In the genomic region with DNA sequence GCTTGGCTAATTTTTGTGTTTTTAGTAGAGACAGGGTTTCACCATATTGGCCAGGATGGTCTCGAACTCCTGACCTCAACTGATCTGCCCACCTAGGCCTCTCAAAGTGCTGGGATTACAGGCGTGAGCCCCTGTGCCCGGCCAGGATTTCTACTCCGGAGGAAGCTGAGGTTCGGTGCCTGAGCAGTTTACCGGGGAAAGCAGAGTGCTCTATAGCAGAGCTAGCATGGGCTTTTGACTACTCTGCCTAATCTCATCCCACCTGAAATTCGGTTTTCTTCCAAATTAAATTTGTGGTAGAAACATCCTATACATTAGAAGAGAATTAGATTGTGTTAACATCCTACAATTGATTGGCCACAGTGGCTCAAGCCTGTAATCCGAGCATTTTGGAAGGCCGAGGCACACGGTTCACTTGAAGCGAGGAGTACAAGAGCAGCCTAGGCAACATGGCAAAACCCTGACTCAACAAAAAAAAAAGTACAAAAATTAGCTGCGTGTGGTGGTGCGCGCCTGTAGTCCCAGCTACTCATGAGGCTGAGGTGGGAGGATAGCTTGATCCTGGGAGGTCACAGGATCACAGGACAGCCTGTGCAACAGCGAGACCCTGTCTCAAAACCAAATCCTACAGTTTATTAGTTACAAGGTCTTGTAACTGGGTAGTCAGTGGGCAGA, we compare ENCODE assay signal across 8 cellular contexts. TPM values are rescaled to one million over a fixed set of nuclear protein-coding genes. Genes with fewer than 3 reads are reported as not detected.
A peak's percentile ranks its signal among the peaks of the same experiment; 100 is the strongest.
DNase-seq lines count a peak whose midpoint lies in the region; ATAC-seq and TF ChIP-seq lines count a peak whose summit lies in the region.

No MANE protein-coding gene starts in this region.

- H3K27ac Mint-ChIP-seq in H9, result peak overlapping the region; percentile 99 to 100 (median 100)
- H3K27ac Mint-ChIP-seq in activated CD4-positive, alpha-beta memory T cell treated with anti-CD3 and anti-CD28 coated beads for 36 hours, result peak overlapping the region; percentile 97

- no peak overlapping the region for H3K14ac ChIP-seq in H9 (ENCODE audit: insufficient read depth, low read length)

- H3K36me3 ChIP-seq in skeletal muscle tissue (ENCODE audit: control insufficient read depth in 3 of 3, insufficient read depth in 3 of 3, low read length in 3 of 3), result peaks cover 35 to 40% (median 37%) of the 10 kb centered on the region in 3 donors

- TF ChIP-seq CTCF in H9 (conservative IDR thresholded peaks at IDR 0.05), result no peak
- TF ChIP-seq CTCF in foreskin keratinocyte (conservative IDR thresholded peaks at IDR 0.05), result no peak

- H3K4me1 ChIP-seq in H9 (ENCODE audit: insufficient read depth, low read length) (no peaks in the 10 kb centered on the region), foreskin keratinocyte (no peaks in the 10 kb centered on the region), skeletal muscle tissue (ENCODE audit: control insufficient read depth in 3 of 3, insufficient read depth in 3 of 3, low read length in 3 of 3) (peaks cover 23 to 32% (median 24%) of the 10 kb centered on the region in 3 donors)

- peaks cover 13 to 20% of the 10 kb centered on the region in 2 experiments for H3K4me1 Mint-ChIP-seq in H9
- H3K4me1 Mint-ChIP-seq in activated CD4-positive, alpha-beta memory T cell treated with anti-CD3 and anti-CD28 coated beads for 36 hours (ENCODE audit: low read depth), result peaks cover 30% of the 10 kb centered on the region

- no peak overlapping the region for H3K4ac ChIP-seq in H9 (ENCODE audit: low read depth, low read length)

- DNase-seq in H9, result peak; percentile 16
- DNase-seq in activated CD4-positive, alpha-beta memory T cell treated with anti-CD3 and anti-CD28 coated beads for 36 hours, result no peak
- no peak for DNase-seq in foreskin keratinocyte
- no peak for DNase-seq in RKO (ENCODE audit: low spot score)
- DNase-seq in T1000 (lab: John Stamatoyannopoulos, UW), result no peak

- H3K79me2 ChIP-seq in H9 (ENCODE audit: insufficient read depth, low read length), result peaks cover 18% of the 10 kb centered on the region

- CTCF ChIA-PET in activated CD4-positive, alpha-beta memory T cell treated with anti-CD3 and anti-CD28 coated beads for 36 hours (lab: Charles Lee), result interaction anchor here (0.6 to 1.6 kb wide), 5 partner anchors 10 to 57 kb away, joined by 3 to 7 read pairs (median 3); no protein-coding TSS in a partner anchor

- no peak overlapping the region for H4K5ac ChIP-seq in H9 (ENCODE audit: insufficient read length, low read depth, low read length)

- H3K23ac ChIP-seq in H9 (ENCODE audit: insufficient read length, low read depth, low read length), result no peak overlapping the region

- peaks cover 13% of the 10 kb centered on the region for H3K23me2 ChIP-seq in H9 (ENCODE audit: insufficient read length, low read depth, low read length, poor library complexity, severe bottlenecking)

- H2BK20ac ChIP-seq in H9 (ENCODE audit: low read depth, low read length, poor library complexity, severe bottlenecking), result no peak overlapping the region

- H3K27ac ChIP-seq in H9 (ENCODE audit: insufficient read length, low read depth, low read length) (peak overlapping the region; percentile 59), foreskin keratinocyte (peak overlapping the region; percentile 96), skeletal muscle tissue (ENCODE audit: low read depth, low read length) (peak overlapping the region; percentile 88)

- no peak for ATAC-seq in foreskin keratinocyte
- no peak for ATAC-seq in GM18909 (IDR thresholded peaks at IDR 0.05; ENCODE audit: poor library complexity, unreplicated experiment)
- ATAC-seq in HG03280 (IDR thresholded peaks at IDR 0.05; ENCODE audit: unreplicated experiment), result no peak

- H3T11ph ChIP-seq in H9 (ENCODE audit: low read length), result no peak overlapping the region

- H3K27me3 ChIP-seq in H9 (ENCODE audit: insufficient read depth, low read length) (no peaks in the 10 kb centered on the region), foreskin keratinocyte (no peaks in the 10 kb centered on the region), skeletal muscle tissue (ENCODE audit: control insufficient read depth in 3 of 3, insufficient read depth in 3 of 3, low read length in 3 of 3) (no peaks in the 10 kb centered on the region)

- no peak overlapping the region for H4K8ac ChIP-seq in H9 (replicated peaks; ENCODE audit: insufficient read length, low read depth, low read length)

- H3K9me3 ChIP-seq in H9 (ENCODE audit: control insufficient read depth, low read depth, low read length), result no peaks in the 10 kb centered on the region
- no peaks in the 10 kb centered on the region for H3K9me3 ChIP-seq in skeletal muscle tissue (ENCODE audit: control insufficient read depth in 3 of 3, low read length in 3 of 3)

- peak overlapping the region; percentile 100 for H3K9ac ChIP-seq in H9 (ENCODE audit: extremely low read depth, insufficient read length, low read length)
- H3K9ac ChIP-seq in skeletal muscle tissue (ENCODE audit: low read depth in 1 of 3, low read length in 3 of 3), result peak overlapping the region; percentile 73 to 96 (median 91)

- H2BK12ac ChIP-seq in H9 (ENCODE audit: insufficient read length, low read depth, low read length), result no peak overlapping the region

- peak overlapping the region; percentile 100 for H3K4me2 ChIP-seq in H9 (ENCODE audit: insufficient read depth, insufficient read length, low read length)

- H3K56ac ChIP-seq in H9 (ENCODE audit: insufficient read length, low read depth, low read length), result no peak overlapping the region

- no peak overlapping the region for H3K18ac ChIP-seq in H9 (ENCODE audit: insufficient read length, low read depth, low read length)

- H3K9me3 Mint-ChIP-seq in H9, result peaks cover 12 to 14% of the 10 kb centered on the region in 2 experiments; a peak in 4 of 5 replicates
- no peaks in the 10 kb centered on the region for H3K9me3 Mint-ChIP-seq in activated CD4-positive, alpha-beta memory T cell treated with anti-CD3 and anti-CD28 coated beads for 36 hours

- WGBS in H9 (ENCODE audit: extremely low coverage, insufficient read length, low lambda C conversion rate), result no CpG with 5 or more reads among the region's 15 CpGs

- H2AK5ac ChIP-seq in H9 (ENCODE audit: insufficient read length, low read length), result no peak overlapping the region

- H3K27me3 Mint-ChIP-seq in H9 (ENCODE audit: low read depth), result peaks cover 11% of the 10 kb centered on the region; the same call in 1 of the 2 replicates
- peaks cover 3% of the 10 kb centered on the region for H3K27me3 Mint-ChIP-seq in activated CD4-positive, alpha-beta memory T cell treated with anti-CD3 and anti-CD28 coated beads for 36 hours

- H2BK5ac ChIP-seq in H9 (ENCODE audit: insufficient read length, low read length), result no peak overlapping the region

- H3K4me3 ChIP-seq in skeletal muscle tissue (ENCODE audit: low read length in 3 of 3), result peak overlapping the region; percentile 85 to 100 (median 90)

- H3K79me1 ChIP-seq in H9 (ENCODE audit: insufficient read depth, low read depth, low read length, poor library complexity, severe bottlenecking), result no peaks in the 10 kb centered on the region

- no peak overlapping the region for H2AFZ ChIP-seq in H9 (ENCODE audit: low read length)

- H3K36me3 Mint-ChIP-seq in H9 (ENCODE audit: insufficient read depth in 1 of 3, low read depth in 3 of 3), result peaks cover 52 to 58% (median 55%) of the 10 kb centered on the region in 3 experiments
- H3K36me3 Mint-ChIP-seq in activated CD4-positive, alpha-beta memory T cell treated with anti-CD3 and anti-CD28 coated beads for 36 hours, result peaks cover 64% of the 10 kb centered on the region

- no peak overlapping the region for H2BK120ac ChIP-seq in H9 (ENCODE audit: low read depth, low read length, poor library complexity, severe bottlenecking)

- POLR2A ChIA-PET in activated CD4-positive, alpha-beta memory T cell treated with anti-CD3 and anti-CD28 coated beads for 36 hours (lab: Charles Lee), result interaction anchor here (0.6 to 3.0 kb wide), 9 partner anchors 10 to 152 kb away, joined by 3 to 15 read pairs (median 4); a partner anchor contains a TSS

- H4K91ac ChIP-seq in H9 (ENCODE audit: insufficient read length, low read depth, low read length), result no peak overlapping the region

- intact Hi-C loops in activated CD4-positive, alpha-beta memory T cell treated with anti-CD3 and anti-CD28 coated beads for 36 hours (cut with micrococcal nuclease), result no loop called here

- H3K4me3 Mint-ChIP-seq in H9, result peak overlapping the region; percentile 91 to 96
- peak overlapping the region; percentile 94 for H3K4me3 Mint-ChIP-seq in activated CD4-positive, alpha-beta memory T cell treated with anti-CD3 and anti-CD28 coated beads for 36 hours

- no peak overlapping the region for H2BK15ac ChIP-seq in H9 (ENCODE audit: low read depth, low read length)

- H4K20me1 ChIP-seq in H9 (ENCODE audit: control insufficient read depth, insufficient read depth, insufficient read length), result no peaks in the 10 kb centered on the region

RNA-seq across cellular contexts. Expression of a gene that starts 1.6 kb away (rescaled TPM):
- total RNA-seq in H9 (2021), result 3,286 and 3,356 TPM in 2 replicates
- 1,000 to 10,000 TPM; 4,276 to 4,379 TPM for total RNA-seq in activated CD4-positive, alpha-beta memory T cell treated with anti-CD3 and anti-CD28 coated beads for 36 hours
- 2,087 and 2,308 TPM in 2 replicates for total RNA-seq in foreskin keratinocyte
- polyA plus RNA-seq in foreskin keratinocyte, result 3,579 and 3,909 TPM in 2 replicates
- total RNA-seq in skeletal muscle tissue, result 4,175 TPM

RNA-seq across cellular contexts. Expression of a gene that starts 7.2 kb away (rescaled TPM):
- total RNA-seq in H9 (2021), result 2,503 and 2,512 TPM in 2 replicates
- 1,000 to 10,000 TPM; 3,093 to 3,130 TPM for total RNA-seq in activated CD4-positive, alpha-beta memory T cell treated with anti-CD3 and anti-CD28 coated beads for 36 hours
- total RNA-seq in foreskin keratinocyte, result 2,410 and 2,439 TPM in 2 replicates
- polyA plus RNA-seq in foreskin keratinocyte, result 3,599 and 3,602 TPM in 2 replicates
- 5,888 TPM for total RNA-seq in skeletal muscle tissue

RNA-seq across cellular contexts. Expression of a gene that starts 15.0 kb away (rescaled TPM):
- total RNA-seq in H9 (2021), result 2.1 and 2.6 TPM in 2 replicates
- 10 to 100 TPM; 50.1 to 51.0 TPM for total RNA-seq in activated CD4-positive, alpha-beta memory T cell treated with anti-CD3 and anti-CD28 coated beads for 36 hours
- 6.0 TPM in 2 replicates for total RNA-seq in foreskin keratinocyte
- 9.3 and 10.6 TPM in 2 replicates for polyA plus RNA-seq in foreskin keratinocyte
- total RNA-seq in skeletal muscle tissue, result 0.52 TPM

RNA-seq across cellular contexts. Expression of a gene that starts 23.5 kb away (rescaled TPM):
- total RNA-seq in H9 (2021), result 41.1 and 45.4 TPM in 2 replicates
- 10 to 100 TPM; 13.2 to 17.2 TPM for total RNA-seq in activated CD4-positive, alpha-beta memory T cell treated with anti-CD3 and anti-CD28 coated beads for 36 hours
- total RNA-seq in foreskin keratinocyte, result 22.2 and 23.5 TPM in 2 replicates
- polyA plus RNA-seq in foreskin keratinocyte, result 23.7 and 25.6 TPM in 2 replicates
- 114 TPM for total RNA-seq in skeletal muscle tissue

RNA-seq across cellular contexts. Expression of a gene that starts 36.0 kb away (rescaled TPM):
- 51.7 and 54.4 TPM in 2 replicates for total RNA-seq in H9 (2021)
- 10 to 100 TPM; 43.7 to 44.2 TPM for total RNA-seq in activated CD4-positive, alpha-beta memory T cell treated with anti-CD3 and anti-CD28 coated beads for 36 hours
- 23.0 and 39.1 TPM in 2 replicates for total RNA-seq in foreskin keratinocyte
- 26.5 and 36.7 TPM in 2 replicates for polyA plus RNA-seq in foreskin keratinocyte
- 20.9 TPM for total RNA-seq in skeletal muscle tissue
